ENCODE assay signal across 4 cellular contexts in genomic region chr19:3172680-3173015, GRCh38. TPM values are rescaled to one million over a fixed set of nuclear protein-coding genes. Genes with fewer than 3 reads are reported as not detected.
"Had no signal": no experiment of that assay in that cellular context is flagged by ENCODE, and none has a peak within 500 bp of the region (broad histone marks: within the 10 kb centered on the region; RNA-seq: fewer than 3 reads in every experiment).

No MANE protein-coding gene starts in this region.

RNA-seq across cellular contexts. Expression of gene S1PR4, which starts 5.9 kb away (rescaled TPM):
- total RNA-seq: RPMI7951 had no signal

RNA-seq across cellular contexts. Expression of gene CELF5, which starts 51.8 kb away (rescaled TPM):
- total RNA-seq: activated naive CD4-positive, alpha-beta T cell treated with anti-CD3 and anti-CD28 coated beads for 36 hours; cardiac septum; Right ventricle myocardium inferior; RPMI7951 had no signal
